Comparison of ENCODE assay signal across 1 cellular context in genomic region chr1:31723828-31724359, GRCh38.
TF ChIP-seq lines count a peak whose summit lies in the region.

No MANE protein-coding gene starts in this region.

TF ChIP-seq in HepG2, 621 proteins besides CTCF, POLR2A, EP300 and RAD21 (continued from another document and continues in another):
- TF ChIP-seq HNF1A (IDR thresholded peaks at IDR 0.05; ENCODE audit: low read depth) (no peak), HNF1A (CRISPR knock-in tag; IDR thresholded peaks at IDR 0.05; ENCODE audit: borderline replicate concordance) (no peak), ZNF547 (CRISPR knock-in tag; IDR thresholded peaks at IDR 0.05) (0 out of 2 replicates have a peak, but pooled peaks have one; percentile 30), TOE1 (CRISPR knock-in tag; IDR thresholded peaks at IDR 0.05) (no peak), ZBTB38 (CRISPR knock-in tag; IDR thresholded peaks at IDR 0.05) (no peak), ZNF282 (IDR thresholded peaks at IDR 0.05; ENCODE audit: partially characterized antibody) (no peak), ZNF558 (CRISPR knock-in tag; IDR thresholded peaks at IDR 0.05; ENCODE audit: borderline replicate concordance) (peak; percentile 61; the same call in 1 of the 2 replicates), PAWR (CRISPR knock-in tag; IDR thresholded peaks at IDR 0.05; ENCODE audit: borderline replicate concordance) (no peak), FOXC1 (CRISPR knock-in tag; IDR thresholded peaks at IDR 0.05; ENCODE audit: borderline replicate concordance) (no peak), ZNF589 (CRISPR knock-in tag; conservative IDR thresholded peaks at IDR 0.05) (no peak), E2F5 (CRISPR knock-in tag; conservative IDR thresholded peaks at IDR 0.05) (no peak), ZFP36L2 (CRISPR knock-in tag; IDR thresholded peaks at IDR 0.05) (peak; percentile 90; the same call in 1 of the 2 replicates), ZNF326 (CRISPR knock-in tag; IDR thresholded peaks at IDR 0.05; ENCODE audit: borderline replicate concordance) (no peak), ZNF644 (CRISPR knock-in tag; IDR thresholded peaks at IDR 0.05; ENCODE audit: low read depth) (peak; percentile 63; the same call in 1 of the 2 replicates), ZNF367 (CRISPR knock-in tag; IDR thresholded peaks at IDR 0.05; ENCODE audit: borderline replicate concordance) (peak; percentile 35; the same call in 1 of the 2 replicates), CENPBD1 (CRISPR knock-in tag; IDR thresholded peaks at IDR 0.05; ENCODE audit: borderline replicate concordance, low read depth) (no peak), ZUFSP (CRISPR knock-in tag; IDR thresholded peaks at IDR 0.05; ENCODE audit: borderline replicate concordance) (no peak), NFAT5 (CRISPR knock-in tag; IDR thresholded peaks at IDR 0.05) (peak; percentile 91; the same call in 1 of the 2 replicates), ZNF503 (CRISPR knock-in tag; IDR thresholded peaks at IDR 0.05) (no peak), ZNF678 (CRISPR knock-in tag; IDR thresholded peaks at IDR 0.05) (no peak), RXRA (CRISPR knock-in tag; IDR thresholded peaks at IDR 0.05) (no peak), U2AF2 (IDR thresholded peaks at IDR 0.05; ENCODE audit: low read depth, low read length) (no peak), ZNF709 (CRISPR knock-in tag; IDR thresholded peaks at IDR 0.05) (no peak), KIAA2018 (CRISPR knock-in tag; IDR thresholded peaks at IDR 0.05; ENCODE audit: borderline replicate concordance) (no peak), MEIS2 (CRISPR knock-in tag; IDR thresholded peaks at IDR 0.05) (peak; percentile 87), ZNF563 (CRISPR knock-in tag; IDR thresholded peaks at IDR 0.05) (0 out of 2 replicates have a peak, but pooled peaks have one; percentile 43), GTF2F1 (IDR thresholded peaks at IDR 0.05; ENCODE audit: low read length) (no peak), TAF1 (CRISPR knock-in tag; IDR thresholded peaks at IDR 0.05) (no peak)
